ENCODE assay signal across 15 cellular contexts in genomic region chr9:6897207-6897822, GRCh38.
DNase-seq lines count a peak whose midpoint lies in the region; ATAC-seq and TF ChIP-seq lines count a peak whose summit lies in the region.
"Had no signal": no experiment of that assay in that cellular context is flagged by ENCODE, and none has a peak within 500 bp of the region (broad histone marks: within the 10 kb centered on the region; RNA-seq: fewer than 3 reads in every experiment).

No MANE protein-coding gene starts in this region.

- peaks cover 15% of the 10 kb centered on the region for H3K36me3 ChIP-seq in endodermal cell (ENCODE audit: control insufficient read depth, insufficient read depth, low read length)

- POLR2A ChIA-PET in activated CD8-positive, alpha-beta T cell treated with anti-CD3 and anti-CD28 coated beads for 36 hours (lab: Charles Lee) = interaction anchor here (1.4 kb wide), 1 partner anchor 24 kb away, joined by 4 read pairs; no protein-coding TSS in a partner anchor
- POLR2A ChIA-PET in activated CD8-positive, alpha-beta T cell treated with anti-CD3 and anti-CD28 coated beads, Interleukin-2, amount 10 ng/mL, durations not matched to agents 7 days and 5 days (lab: Charles Lee) = interaction anchor here (1.0 to 1.9 kb wide), 2 partner anchors 139 to 215 kb away, joined by 3 to 4 read pairs; no protein-coding TSS in a partner anchor

- CTCF ChIA-PET in activated CD8-positive, alpha-beta T cell treated with anti-CD3 and anti-CD28 coated beads for 36 hours (lab: Charles Lee) = interaction anchor here (0.9 to 1.3 kb wide), 2 partner anchors 14 to 70 kb away, joined by 3 read pairs; no protein-coding TSS in a partner anchor
- CTCF ChIA-PET in activated CD8-positive, alpha-beta T cell treated with anti-CD3 and anti-CD28 coated beads, Interleukin-2, amount 10 ng/mL, durations not matched to agents 7 days and 5 days (lab: Charles Lee) = interaction anchor here (0.5 to 1.5 kb wide), 5 partner anchors 12 to 146 kb away, joined by 3 to 4 read pairs (median 3); no protein-coding TSS in a partner anchor
- CTCF ChIA-PET in activated naive CD4-positive, alpha-beta T cell treated with anti-CD3 and anti-CD28 coated beads for 36 hours (lab: Charles Lee) = interaction anchor here (0.8 to 1.1 kb wide), 2 partner anchors 10 to 71 kb away, joined by 3 read pairs; no protein-coding TSS in a partner anchor

- H3K4me1 Mint-ChIP-seq in activated CD8-positive, alpha-beta T cell treated with anti-CD3 and anti-CD28 coated beads for 36 hours (ENCODE audit: low read depth) = peaks cover 65% of the 10 kb centered on the region
- H3K4me1 Mint-ChIP-seq in activated CD8-positive, alpha-beta T cell treated with anti-CD3 and anti-CD28 coated beads, Interleukin-2, amount 10 ng/mL, durations not matched to agents 7 days and 5 days (ENCODE audit: low read depth) = peaks cover 55% of the 10 kb centered on the region
- H3K4me1 Mint-ChIP-seq in endodermal cell (peaks cover 9% of the 10 kb centered on the region), memory B cell (peaks cover 17% of the 10 kb centered on the region)
- H3K4me1 Mint-ChIP-seq in activated naive CD4-positive, alpha-beta T cell treated with anti-CD3 and anti-CD28 coated beads for 36 hours (ENCODE audit: low read depth) = peaks cover 51% of the 10 kb centered on the region

- no peak overlapping the region for H3K4me3 ChIP-seq in endodermal cell (ENCODE audit: low read length)

- H3K9ac ChIP-seq in endodermal cell (ENCODE audit: extremely low read depth, low read length, poor library complexity, severe bottlenecking) = no peak overlapping the region

- H3K27me3 Mint-ChIP-seq in activated CD8-positive, alpha-beta T cell treated with anti-CD3 and anti-CD28 coated beads for 36 hours = no peaks in the 10 kb centered on the region
- no peaks in the 10 kb centered on the region for H3K27me3 Mint-ChIP-seq in activated CD8-positive, alpha-beta T cell treated with anti-CD3 and anti-CD28 coated beads, Interleukin-2, amount 10 ng/mL, durations not matched to agents 7 days and 5 days (ENCODE audit: low read depth)
- H3K27me3 Mint-ChIP-seq in endodermal cell (ENCODE audit: insufficient read depth) = no peaks in the 10 kb centered on the region
- no peaks in the 10 kb centered on the region for H3K27me3 Mint-ChIP-seq in memory B cell
- H3K27me3 Mint-ChIP-seq in activated naive CD4-positive, alpha-beta T cell treated with anti-CD3 and anti-CD28 coated beads for 36 hours (ENCODE audit: low read depth) = no peaks in the 10 kb centered on the region

- intact Hi-C loops in activated CD8-positive, alpha-beta T cell treated with anti-CD3 and anti-CD28 coated beads for 36 hours (cut with micrococcal nuclease) = no loop called here
- intact Hi-C loops in activated naive CD4-positive, alpha-beta T cell treated with anti-CD3 and anti-CD28 coated beads for 36 hours (cut with micrococcal nuclease) = no loop called here

- H3K9me3 ChIP-seq in endodermal cell (ENCODE audit: control insufficient read depth, low read length) = no peaks in the 10 kb centered on the region

- ATAC-seq in activated CD8-positive, alpha-beta T cell treated with anti-CD3 and anti-CD28 coated beads for 36 hours = no peak
- ATAC-seq in activated CD8-positive, alpha-beta T cell treated with anti-CD3 and anti-CD28 coated beads, Interleukin-2, amount 10 ng/mL, durations not matched to agents 7 days and 5 days = no peak
- ATAC-seq in memory B cell (ENCODE audit: low read depth) = no peak
- ATAC-seq in activated CD4-positive, CD25-positive, alpha-beta regulatory T cell treated with anti-CD3 and anti-CD28 coated beads, Interleukin-2, amount 50 U/mL, for 24 hours = no peak

- peak overlapping the region; percentile 19 for H3K27ac Mint-ChIP-seq in activated CD8-positive, alpha-beta T cell treated with anti-CD3 and anti-CD28 coated beads for 36 hours
- H3K27ac Mint-ChIP-seq in activated CD8-positive, alpha-beta T cell treated with anti-CD3 and anti-CD28 coated beads, Interleukin-2, amount 10 ng/mL, durations not matched to agents 7 days and 5 days = no peak overlapping the region
- H3K27ac Mint-ChIP-seq in endodermal cell (peak overlapping the region; percentile 28), memory B cell (peak overlapping the region; percentile 4)
- H3K27ac Mint-ChIP-seq in activated naive CD4-positive, alpha-beta T cell treated with anti-CD3 and anti-CD28 coated beads for 36 hours = no peak overlapping the region

- H3K27ac ChIP-seq in endodermal cell (ENCODE audit: low read depth, low read length) = no peak overlapping the region

- peaks cover 5% of the 10 kb centered on the region for H3K4me1 ChIP-seq in endodermal cell (ENCODE audit: control insufficient read depth, insufficient read depth, low read length)

- H3K27me3 ChIP-seq in endodermal cell (ENCODE audit: control insufficient read depth, insufficient read depth, low read length, poor library complexity, severe bottlenecking) = no peaks in the 10 kb centered on the region

- 97 to 100% methylated on average over 1 of the region's 1 CpG for WGBS in endodermal cell (ENCODE audit: insufficient coverage in 1 of 2, insufficient read length in 1 of 2), 2 experiments

- TF ChIP-seq CTCF in activated CD8-positive, alpha-beta T cell treated with anti-CD3 and anti-CD28 coated beads for 36 hours (IDR thresholded peaks at IDR 0.05) = no peak
- TF ChIP-seq CTCF in endodermal cell (conservative IDR thresholded peaks at IDR 0.05) = no peak

- peaks cover 39% of the 10 kb centered on the region for H3K36me3 Mint-ChIP-seq in activated CD8-positive, alpha-beta T cell treated with anti-CD3 and anti-CD28 coated beads for 36 hours (ENCODE audit: low read depth)
- peaks cover 52% of the 10 kb centered on the region for H3K36me3 Mint-ChIP-seq in activated CD8-positive, alpha-beta T cell treated with anti-CD3 and anti-CD28 coated beads, Interleukin-2, amount 10 ng/mL, durations not matched to agents 7 days and 5 days (ENCODE audit: low read depth)
- H3K36me3 Mint-ChIP-seq in endodermal cell (ENCODE audit: low read depth) (peaks cover 5% of the 10 kb centered on the region), memory B cell (peaks cover 34% of the 10 kb centered on the region)
- peaks cover 21% of the 10 kb centered on the region for H3K36me3 Mint-ChIP-seq in activated naive CD4-positive, alpha-beta T cell treated with anti-CD3 and anti-CD28 coated beads for 36 hours (ENCODE audit: low read depth)

- DNase-seq in activated CD8-positive, alpha-beta T cell treated with anti-CD3 and anti-CD28 coated beads for 36 hours = no peak
- no peak for DNase-seq in activated CD8-positive, alpha-beta T cell treated with anti-CD3 and anti-CD28 coated beads, Interleukin-2, amount 10 ng/mL, durations not matched to agents 7 days and 5 days
- DNase-seq in endodermal cell (no peak), memory B cell (ENCODE audit: low spot score in 2 of 2) (no peak), NCI-H345 (lab: John Stamatoyannopoulos, UW) (no peak), D341Med (ENCODE audit: low spot score) (no peak)
- no peak for DNase-seq in activated naive CD4-positive, alpha-beta T cell treated with anti-CD3 and anti-CD28 coated beads for 36 hours
- DNase-seq: 8988T, NCI-H187, NCI-H2107, NCI-H524, NCI-H82, RPMI8226, SHP77 treated with DMSO at 0.1 percent for 48 hours had no signal

- H3K4me3 Mint-ChIP-seq in activated CD8-positive, alpha-beta T cell treated with anti-CD3 and anti-CD28 coated beads for 36 hours = no peak overlapping the region
- no peak overlapping the region for H3K4me3 Mint-ChIP-seq in activated CD8-positive, alpha-beta T cell treated with anti-CD3 and anti-CD28 coated beads, Interleukin-2, amount 10 ng/mL, durations not matched to agents 7 days and 5 days
- H3K4me3 Mint-ChIP-seq in endodermal cell = no peak overlapping the region
- H3K4me3 Mint-ChIP-seq in memory B cell = no peak overlapping the region
- no peak overlapping the region for H3K4me3 Mint-ChIP-seq in activated naive CD4-positive, alpha-beta T cell treated with anti-CD3 and anti-CD28 coated beads for 36 hours

- H3K9me3 Mint-ChIP-seq in activated CD8-positive, alpha-beta T cell treated with anti-CD3 and anti-CD28 coated beads for 36 hours = no peaks in the 10 kb centered on the region
- no peaks in the 10 kb centered on the region for H3K9me3 Mint-ChIP-seq in activated CD8-positive, alpha-beta T cell treated with anti-CD3 and anti-CD28 coated beads, Interleukin-2, amount 10 ng/mL, durations not matched to agents 7 days and 5 days (ENCODE audit: insufficient read depth)
- H3K9me3 Mint-ChIP-seq in endodermal cell = no peaks in the 10 kb centered on the region
- H3K9me3 Mint-ChIP-seq in memory B cell = no peaks in the 10 kb centered on the region
- no peaks in the 10 kb centered on the region for H3K9me3 Mint-ChIP-seq in activated naive CD4-positive, alpha-beta T cell treated with anti-CD3 and anti-CD28 coated beads for 36 hours

Comparison
In these comparisons a context has a peak if more than half of its experiments do, and no peak if none do; other contexts are left out.
1. H3K27ac Mint-ChIP-seq: peak in activated CD8-positive, alpha-beta T cell treated with anti-CD3 and anti-CD28 coated beads for 36 hours (single experiment), endodermal cell (single experiment) and memory B cell (single experiment); none in activated CD8-positive, alpha-beta T cell treated with anti-CD3 and anti-CD28 coated beads, Interleukin-2, amount 10 ng/mL, durations not matched to agents 7 days and 5 days (single experiment) and activated naive CD4-positive, alpha-beta T cell treated with anti-CD3 and anti-CD28 coated beads for 36 hours (single experiment).